Comparison of ENCODE assay signal across 3 cellular contexts in genomic region chr13:112392719-112393118, GRCh38.
TF ChIP-seq lines count a peak whose summit lies in the region.

No MANE protein-coding gene starts in this region.

TF ChIP-seq in GM23338, 12 proteins besides CTCF, POLR2A, EP300 and RAD21 (continues in another document):
- TF ChIP-seq EZH2phosphoT487 (IDR thresholded peaks at IDR 0.05; ENCODE audit: unreplicated experiment) (no peak), POLR2AphosphoS5 (IDR thresholded peaks at IDR 0.05; ENCODE audit: low read depth) (no peak), NANOG (IDR thresholded peaks at IDR 0.05; ENCODE audit: borderline replicate concordance) (no peak), STAT1 (IDR thresholded peaks at IDR 0.05; ENCODE audit: unreplicated experiment) (no peak), CREB1 (CRISPR knock-in tag; IDR thresholded peaks at IDR 0.05; ENCODE audit: low read depth) (no peak), JUNB (IDR thresholded peaks at IDR 0.05; ENCODE audit: unreplicated experiment) (no peak), ZNF331 (CRISPR knock-in tag; IDR thresholded peaks at IDR 0.05; ENCODE audit: low read depth) (no peak), EZH2 (IDR thresholded peaks at IDR 0.05; ENCODE audit: low read depth, unreplicated experiment) (no peak), ZNF114 (CRISPR knock-in tag; IDR thresholded peaks at IDR 0.05) (no peak)
- TF ChIP-seq, protein P1, sequence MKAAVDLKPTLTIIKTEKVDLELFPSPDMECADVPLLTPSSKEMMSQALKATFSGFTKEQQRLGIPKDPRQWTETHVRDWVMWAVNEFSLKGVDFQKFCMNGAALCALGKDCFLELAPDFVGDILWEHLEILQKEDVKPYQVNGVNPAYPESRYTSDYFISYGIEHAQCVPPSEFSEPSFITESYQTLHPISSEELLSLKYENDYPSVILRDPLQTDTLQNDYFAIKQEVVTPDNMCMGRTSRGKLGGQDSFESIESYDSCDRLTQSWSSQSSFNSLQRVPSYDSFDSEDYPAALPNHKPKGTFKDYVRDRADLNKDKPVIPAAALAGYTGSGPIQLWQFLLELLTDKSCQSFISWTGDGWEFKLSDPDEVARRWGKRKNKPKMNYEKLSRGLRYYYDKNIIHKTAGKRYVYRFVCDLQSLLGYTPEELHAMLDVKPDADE (IDR thresholded peaks at IDR 0.05) = no peak
- TF ChIP-seq, protein P2, sequence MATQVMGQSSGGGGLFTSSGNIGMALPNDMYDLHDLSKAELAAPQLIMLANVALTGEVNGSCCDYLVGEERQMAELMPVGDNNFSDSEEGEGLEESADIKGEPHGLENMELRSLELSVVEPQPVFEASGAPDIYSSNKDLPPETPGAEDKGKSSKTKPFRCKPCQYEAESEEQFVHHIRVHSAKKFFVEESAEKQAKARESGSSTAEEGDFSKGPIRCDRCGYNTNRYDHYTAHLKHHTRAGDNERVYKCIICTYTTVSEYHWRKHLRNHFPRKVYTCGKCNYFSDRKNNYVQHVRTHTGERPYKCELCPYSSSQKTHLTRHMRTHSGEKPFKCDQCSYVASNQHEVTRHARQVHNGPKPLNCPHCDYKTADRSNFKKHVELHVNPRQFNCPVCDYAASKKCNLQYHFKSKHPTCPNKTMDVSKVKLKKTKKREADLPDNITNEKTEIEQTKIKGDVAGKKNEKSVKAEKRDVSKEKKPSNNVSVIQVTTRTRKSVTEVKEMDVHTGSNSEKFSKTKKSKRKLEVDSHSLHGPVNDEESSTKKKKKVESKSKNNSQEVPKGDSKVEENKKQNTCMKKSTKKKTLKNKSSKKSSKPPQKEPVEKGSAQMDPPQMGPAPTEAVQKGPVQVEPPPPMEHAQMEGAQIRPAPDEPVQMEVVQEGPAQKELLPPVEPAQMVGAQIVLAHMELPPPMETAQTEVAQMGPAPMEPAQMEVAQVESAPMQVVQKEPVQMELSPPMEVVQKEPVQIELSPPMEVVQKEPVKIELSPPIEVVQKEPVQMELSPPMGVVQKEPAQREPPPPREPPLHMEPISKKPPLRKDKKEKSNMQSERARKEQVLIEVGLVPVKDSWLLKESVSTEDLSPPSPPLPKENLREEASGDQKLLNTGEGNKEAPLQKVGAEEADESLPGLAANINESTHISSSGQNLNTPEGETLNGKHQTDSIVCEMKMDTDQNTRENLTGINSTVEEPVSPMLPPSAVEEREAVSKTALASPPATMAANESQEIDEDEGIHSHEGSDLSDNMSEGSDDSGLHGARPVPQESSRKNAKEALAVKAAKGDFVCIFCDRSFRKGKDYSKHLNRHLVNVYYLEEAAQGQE (IDR thresholded peaks at IDR 0.05; ENCODE audit: unreplicated experiment) = no peak

TF ChIP-seq in H1, 55 proteins besides CTCF, POLR2A, EP300 and RAD21:
- no peak for TF ChIP-seq HDAC6 (IDR thresholded peaks at IDR 0.05; ENCODE audit: low read depth, low read length)
- no peak for TF ChIP-seq KDM4A (IDR thresholded peaks at IDR 0.05; ENCODE audit: low read depth, low read length, severe bottlenecking)
- no peak for TF ChIP-seq TCF12 (IDR thresholded peaks at IDR 0.05; ENCODE audit: low read depth, low read length)
- TF ChIP-seq JUN (IDR thresholded peaks at IDR 0.05; ENCODE audit: low read depth, low read length) = no peak
- TF ChIP-seq TBP (IDR thresholded peaks at IDR 0.05; ENCODE audit: low read depth, low read length) = no peak
- no peak for TF ChIP-seq CBX8 (IDR thresholded peaks at IDR 0.05; ENCODE audit: borderline replicate concordance, low read depth, low read length)
TF ChIP-seq in H1: peak in this region for 0.

TF ChIP-seq in HepG2, 621 proteins besides CTCF, POLR2A, EP300 and RAD21:
- TF ChIP-seq BRCA1 (CRISPR knock-in tag; IDR thresholded peaks at IDR 0.05) (no peak), ZFP36L1 (CRISPR knock-in tag; IDR thresholded peaks at IDR 0.05) (no peak), KDM6A (CRISPR knock-in tag; IDR thresholded peaks at IDR 0.05; ENCODE audit: low read depth) (no peak), IRF1 (CRISPR knock-in tag; IDR thresholded peaks at IDR 0.05; ENCODE audit: low read depth) (no peak), MAF1 (CRISPR knock-in tag; IDR thresholded peaks at IDR 0.05; ENCODE audit: borderline replicate concordance) (no peak), AKAP8 (CRISPR knock-in tag; IDR thresholded peaks at IDR 0.05) (no peak), ZNF337 (CRISPR knock-in tag; IDR thresholded peaks at IDR 0.05; ENCODE audit: borderline replicate concordance, low read depth) (no peak), MBD4 (IDR thresholded peaks at IDR 0.05; ENCODE audit: borderline replicate concordance, low read length) (no peak), PAF1 (CRISPR knock-in tag; IDR thresholded peaks at IDR 0.05) (no peak), ETV6 (CRISPR knock-in tag; conservative IDR thresholded peaks at IDR 0.05) (no peak), RELA (CRISPR knock-in tag; IDR thresholded peaks at IDR 0.05) (no peak), KDM5B (CRISPR knock-in tag; IDR thresholded peaks at IDR 0.05; ENCODE audit: borderline replicate concordance) (no peak), ZNF577 (CRISPR knock-in tag; IDR thresholded peaks at IDR 0.05; ENCODE audit: borderline replicate concordance, low read depth) (no peak), KMT2A (CRISPR knock-in tag; IDR thresholded peaks at IDR 0.05) (no peak), ZNF570 (CRISPR knock-in tag; IDR thresholded peaks at IDR 0.05; ENCODE audit: borderline replicate concordance) (no peak), TBP (CRISPR knock-in tag; IDR thresholded peaks at IDR 0.05) (no peak), ZNF281 (CRISPR knock-in tag; IDR thresholded peaks at IDR 0.05; ENCODE audit: borderline replicate concordance) (no peak)
- TF ChIP-seq, protein P3, sequence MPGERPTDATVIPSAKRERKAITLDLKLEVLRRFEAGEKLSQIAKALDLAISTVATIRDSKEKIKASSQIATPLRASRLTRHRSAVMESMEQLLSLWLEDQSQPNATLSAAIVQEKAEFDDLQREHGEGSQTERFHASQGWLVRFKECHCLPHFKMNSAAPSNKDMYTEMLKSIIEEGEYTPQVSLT (CRISPR knock-in tag; IDR thresholded peaks at IDR 0.05; ENCODE audit: borderline replicate concordance, low read depth) = no peak
